Comparison of ENCODE assay signal across 12 cellular contexts in genomic region chrX:47574609-47575325, GRCh38. TPM values are rescaled to one million over a fixed set of nuclear protein-coding genes. Genes with fewer than 3 reads are reported as not detected.
DNase-seq lines count a peak whose midpoint lies in the region; ATAC-seq and TF ChIP-seq lines count a peak whose summit lies in the region.
"Had no signal": no experiment of that assay in that cellular context is flagged by ENCODE, and none has a peak within 500 bp of the region (broad histone marks: within the 10 kb centered on the region; RNA-seq: fewer than 3 reads in every experiment).

No MANE protein-coding gene starts in this region.

- peak overlapping the region; percentile 92 for H4K12ac ChIP-seq in trophoblast cell (ENCODE audit: low read depth, low read length)

- peak overlapping the region; percentile 89 for H2BK120ac ChIP-seq in trophoblast cell (ENCODE audit: insufficient read depth, low read length, poor library complexity)

- H2BK5ac ChIP-seq in trophoblast cell (ENCODE audit: low read depth, low read length, poor library complexity): peak overlapping the region; percentile 99

- peak overlapping the region; percentile 99 for H3K18ac ChIP-seq in trophoblast cell (ENCODE audit: low read length)

- H3K9me3 ChIP-seq in ES-I3 (ENCODE audit: control insufficient read depth, insufficient read depth, low read length) (no peaks in the 10 kb centered on the region), trophoblast cell (ENCODE audit: insufficient read depth, low read depth, low read length) (peaks cover 2% of the 10 kb centered on the region)
- H3K9me3 ChIP-seq: BE2C had no signal

- peak overlapping the region; percentile 42 for H3K4me2 ChIP-seq in trophoblast cell (ENCODE audit: low read length)

- DNase-seq in WTC11 (ENCODE audit: low spot score) (no peak), left cardiac atrium (no peak), trophoblast cell (no peak), DMS 273 (lab: John Stamatoyannopoulos, UW; ENCODE audit: unreplicated experiment) (no peak), foreskin melanocyte (no peak)
- DNase-seq in central memory CD4-positive, alpha-beta T cell: no peak
- DNase-seq: BE2C, GDM1 had no signal

- H3K79me1 ChIP-seq in trophoblast cell (ENCODE audit: low read length): peaks cover 15% of the 10 kb centered on the region

- peaks cover 22% of the 10 kb centered on the region for H3K36me3 Mint-ChIP-seq in WTC11

- H3K27me3 Mint-ChIP-seq in WTC11 (ENCODE audit: low read depth): no peaks in the 10 kb centered on the region

- peak overlapping the region; percentile 99 for H3K14ac ChIP-seq in trophoblast cell (ENCODE audit: low read length)

- no peaks in the 10 kb centered on the region; the same call in none of the 2 replicates for H3K36me3 ChIP-seq in ES-I3 (ENCODE audit: insufficient read depth, low read length)
- H3K36me3 ChIP-seq in trophoblast cell (ENCODE audit: control insufficient read depth in 1 of 2, insufficient read depth in 2 of 2, low read length in 2 of 2): peaks cover 14 to 19% of the 10 kb centered on the region in 2 experiments
- H3K36me3 ChIP-seq: BE2C had no signal

- POLR2A ChIA-PET in WTC11 (lab: Charles Lee): interaction anchor here (0.9 to 1.6 kb wide), 2 partner anchors 7 to 51 kb away, joined by 3 to 8 read pairs; partner anchors contain the start of gene TIMP1

- H3K27ac ChIP-seq in trophoblast cell (ENCODE audit: low read depth, low read length): peak overlapping the region; percentile 93

- peak overlapping the region; percentile 74 for H2AFZ ChIP-seq in trophoblast cell (ENCODE audit: insufficient read depth, low read length, poor library complexity)

- H4K91ac ChIP-seq in trophoblast cell (ENCODE audit: low read depth, low read length): peak overlapping the region; percentile 99

- no peak for ATAC-seq in WTC11
- peak; percentile 4 to 23 for ATAC-seq in left cardiac atrium
- no peak for ATAC-seq in GM18505 (IDR thresholded peaks at IDR 0.05; ENCODE audit: unreplicated experiment)
- ATAC-seq: HCT116 had no signal

- H3K4me3 Mint-ChIP-seq in WTC11: peak overlapping the region; percentile 46
- H3K4me3 Mint-ChIP-seq: brain had no signal

- H3K4me3 ChIP-seq in trophoblast cell (ENCODE audit: low read depth, low read length): no peak overlapping the region

- no peak for TF ChIP-seq POLR2A in GM18505 (IDR thresholded peaks at IDR 0.05; ENCODE audit: borderline replicate concordance, extremely low read depth, insufficient read depth, insufficient read length)

- peaks cover 3% of the 10 kb centered on the region for H3K79me2 ChIP-seq in trophoblast cell (ENCODE audit: control insufficient read depth, insufficient read depth, low read length, poor library complexity)

- H3K27me3 ChIP-seq in trophoblast cell (ENCODE audit: insufficient read depth, low read length): no peaks in the 10 kb centered on the region
- H3K27me3 ChIP-seq: BE2C had no signal

- no CpG with 5 or more reads among the region's 25 CpGs for WGBS in trophoblast cell (ENCODE audit: extremely low coverage, insufficient coverage, insufficient read length)

- H3K9me3 Mint-ChIP-seq in WTC11: no peaks in the 10 kb centered on the region

- peak overlapping the region; percentile 93 for H2BK12ac ChIP-seq in trophoblast cell (ENCODE audit: low read length)

- H3K23ac ChIP-seq in trophoblast cell (ENCODE audit: low read length): no peak overlapping the region

- peak overlapping the region; percentile 77 for H3K4ac ChIP-seq in trophoblast cell (ENCODE audit: low read depth, low read length)

- intact Hi-C loops in left cardiac atrium (cut with DNase I): no loop called here

- peak overlapping the region; percentile 97 for H4K8ac ChIP-seq in trophoblast cell (ENCODE audit: low read depth, low read length)

- H2AK5ac ChIP-seq in trophoblast cell (ENCODE audit: low read length): peak overlapping the region; percentile 77

- peaks cover 22% of the 10 kb centered on the region; the same call in 1 of the 2 replicates for H3K4me1 ChIP-seq in ES-I3 (ENCODE audit: insufficient read depth, low read length)
- peaks cover 22 to 29% of the 10 kb centered on the region in 2 experiments for H3K4me1 ChIP-seq in trophoblast cell (ENCODE audit: control insufficient read depth in 1 of 2, insufficient read depth in 2 of 2, low read length in 2 of 2)
- H3K4me1 ChIP-seq: BE2C had no signal

- peaks cover 32% of the 10 kb centered on the region for H3K4me1 Mint-ChIP-seq in WTC11

- CTCF ChIA-PET in WTC11 (lab: Charles Lee): interaction anchor here (1.0 to 2.6 kb wide), 5 partner anchors 13 to 70 kb away, joined by 3 to 10 read pairs (median 4); no protein-coding TSS in a partner anchor

- peak overlapping the region; percentile 36; the same call in 1 of the 2 replicates for H3K27ac Mint-ChIP-seq in WTC11
- H3K27ac Mint-ChIP-seq: brain had no signal

- H3K9ac ChIP-seq in ES-I3 (ENCODE audit: low read depth, low read length): peak overlapping the region; percentile 93
- H3K9ac ChIP-seq in trophoblast cell (ENCODE audit: low read length): no peak overlapping the region

- no peak for TF ChIP-seq CTCF in WTC11 (IDR thresholded peaks at IDR 0.05)

TF ChIP-seq in WTC11, 78 proteins besides CTCF, POLR2A, EP300 and RAD21:
- TF ChIP-seq PRRX2 (CRISPR knock-in tag; IDR thresholded peaks at IDR 0.05) (no peak), ETV6 (CRISPR knock-in tag; IDR thresholded peaks at IDR 0.05) (no peak), ZBTB43 (CRISPR knock-in tag; IDR thresholded peaks at IDR 0.05) (no peak)

RNA-seq across cellular contexts. Expression of gene TIMP1, which starts 7.5 kb away (rescaled TPM):
- total RNA-seq in WTC11 (2021): 35.4 to 50.8 TPM (median 50.1 TPM) in 3 replicates
- total RNA-seq in left cardiac atrium: 100 to 1,000 TPM; 377 to 605 TPM
- 103 and 104 TPM in 2 replicates for polyA plus RNA-seq in trophoblast cell (2013)

RNA-seq across cellular contexts. Expression of gene ARAF, which starts 13.8 kb away (rescaled TPM):
- total RNA-seq in WTC11 (2021) (52.5 to 55.8 TPM (median 55.1 TPM) in 3 replicates), left cardiac atrium (10 to 100 TPM; 64.4 to 75.0 TPM)
- polyA plus RNA-seq in trophoblast cell (2013): 38.1 and 39.8 TPM in 2 replicates

RNA-seq across cellular contexts. Expression of gene SYN1, which starts 44.9 kb away (rescaled TPM):
- total RNA-seq in WTC11 (2021) (7.1 to 8.3 TPM (median 7.3 TPM) in 3 replicates), left cardiac atrium (1 to 10 TPM; 4.4 to 7.0 TPM)
- 5.7 and 6.4 TPM in 2 replicates for polyA plus RNA-seq in trophoblast cell (2013)

RNA-seq across cellular contexts. Expression of gene CFP, which starts 55.0 kb away (rescaled TPM):
- total RNA-seq in WTC11 (2021) (2.0 to 3.4 TPM (median 2.8 TPM) in 3 replicates), left cardiac atrium (10 to 100 TPM in 1 of 2 donors, 1 to 10 TPM in 1; 3.9 to 10.9 TPM)
- 0.49 and 0.67 TPM in 2 replicates for polyA plus RNA-seq in trophoblast cell (2013)

Comparison
In these comparisons a context has a peak if more than half of its experiments do, and no peak if none do; other contexts are left out.
1. ATAC-seq: peak in left cardiac atrium (2 of 2); none in WTC11 (single experiment) and GM18505 (single experiment).